ENCODE assay signal across 30 cellular contexts in the genomic region with DNA sequence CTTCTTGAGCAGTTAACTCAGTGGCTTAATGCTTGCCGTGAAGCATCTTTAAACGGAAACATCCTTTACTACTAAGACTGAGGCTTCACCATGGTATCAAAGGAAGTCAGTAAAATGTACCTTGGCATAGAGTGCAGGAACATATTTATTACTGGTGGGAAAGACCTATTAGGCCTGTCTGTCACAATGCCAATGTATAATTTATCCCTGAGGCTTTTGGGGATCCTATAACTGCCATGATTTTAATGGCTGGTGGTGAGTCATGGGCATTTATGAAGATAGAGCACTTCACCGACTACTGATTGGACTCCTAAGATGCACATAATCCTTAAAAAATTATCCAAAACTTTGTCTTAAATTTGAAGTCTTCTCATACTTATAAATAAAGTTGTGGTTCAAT.
"Had no signal": no experiment of that assay in that cellular context is flagged by ENCODE, and none has a peak within 500 bp of the region (broad histone marks: within the 10 kb centered on the region; RNA-seq: fewer than 3 reads in every experiment).

No MANE protein-coding gene starts in this region.

- H3K27ac ChIP-seq: brain microvascular endothelial cell, esophagus muscularis mucosa, WERI-Rb-1 had no signal

- H3K36me3 ChIP-seq: brain microvascular endothelial cell, esophagus muscularis mucosa, WERI-Rb-1 had no signal

- ATAC-seq: activated CD4-positive, CD25-positive, alpha-beta regulatory T cell treated with anti-CD3 and anti-CD28 coated beads, Interleukin-2, amount 50 U/mL, for 24 hours; activated CD8-positive, alpha-beta T cell treated with anti-CD3 and anti-CD28 coated beads for 36 hours; activated T-cell treated with anti-CD3 and anti-CD28 coated beads, Interleukin-2, amount 50 U/mL, for 4 hours; activated T-helper 17 cell treated with anti-CD3 and anti-CD28 coated beads, Interleukin-2, amount 50 U/mL, for 72 hours; effector memory CD8-positive, alpha-beta T cell had no signal

- DNase-seq: activated B cell treated with CpG ODN at 0.5 μM for 24 hours; activated CD4-positive, alpha-beta T cell treated with anti-CD3 and anti-CD28 coated beads for 48 hours; activated CD4-positive, alpha-beta T cell treated with anti-CD3 and anti-CD28 coated beads, Interleukin-2, amount 50 U/mL, for 1 hour; activated CD4-positive, alpha-beta T cell treated with anti-CD3 and anti-CD28 coated beads, Interleukin-2, amount 50 U/mL, for 48 hours; activated CD8-positive, alpha-beta memory T cell treated with anti-CD3 and anti-CD28 coated beads for 24 hours; activated CD8-positive, alpha-beta T cell treated with anti-CD3 and anti-CD28 coated beads for 36 hours; activated effector memory CD4-positive, alpha-beta T cell treated with Interleukin-2 at 50 U/mL for 16 hours; activated gamma-delta T cell treated with Interleukin-2 at 50 U/mL for 16 hours; activated naive CD4-positive, alpha-beta T cell treated with anti-CD3 and anti-CD28 coated beads, Interleukin-2, amount 50 U/mL, for 16 hours; activated naive CD4-positive, alpha-beta T cell treated with Interleukin-2 at 50 U/mL for 16 hours; activated T-cell treated with anti-CD3 and anti-CD28 coated beads, Interleukin-2, amount 50 U/mL, for 4 hours; amniotic stem cell; anterior cingulate cortex; brain microvascular endothelial cell; cortex of kidney; dermis blood vessel endothelial cell; effector CD4-positive, alpha-beta T cell; effector memory CD8-positive, alpha-beta T cell; erythroblast; foreskin melanocyte; head of caudate nucleus; hippocampal formation; T1000; WERI-Rb-1 had no signal

- FAIRE-seq: astrocyte, bronchial epithelial cell, colon had no signal

- H3K27me3 ChIP-seq: brain microvascular endothelial cell, esophagus muscularis mucosa had no signal

- H3K4me3 ChIP-seq: esophagus muscularis mucosa had no signal

- H3K9me3 ChIP-seq: esophagus muscularis mucosa had no signal
